Comparison of ENCODE assay signal across 12 cellular contexts in genomic region chr14:24259282-24260025, GRCh38. TPM values are rescaled to one million over a fixed set of nuclear protein-coding genes. Genes with fewer than 3 reads are reported as not detected.
A peak's percentile ranks its signal among the peaks of the same experiment; 100 is the strongest.
DNase-seq lines count a peak whose midpoint lies in the region; ATAC-seq, FAIRE-seq and TF ChIP-seq lines count a peak whose summit lies in the region.
"Had no signal": no experiment of that assay in that cellular context is flagged by ENCODE, and none has a peak within 500 bp of the region (broad histone marks: within the 10 kb centered on the region; RNA-seq: fewer than 3 reads in every experiment).

No MANE protein-coding gene starts in this region.

- FAIRE-seq in HTR-8/SVneo (lab: Jason Lieb, UNC) (no peak), kidney (lab: Jason Lieb, UNC) (no peak)

- H3K27ac Mint-ChIP-seq in activated T-cell treated with anti-CD3 and anti-CD28 coated beads, Interleukin-2, amount 50 U/mL, for 72 hours = no peak overlapping the region
- H3K27ac Mint-ChIP-seq: activated naive CD4-positive, alpha-beta T cell treated with anti-CD3 and anti-CD28 coated beads for 36 hours; CD8-positive, alpha-beta T cell had no signal

- TF ChIP-seq EP300 in suprapubic skin (IDR thresholded peaks at IDR 0.05) = no peak

- H3K36me3 Mint-ChIP-seq in activated T-cell treated with anti-CD3 and anti-CD28 coated beads, Interleukin-2, amount 50 U/mL, for 72 hours (ENCODE audit: insufficient read depth in 2 of 2) = no peaks in the 10 kb centered on the region

- H4K20me1 ChIP-seq in mammary epithelial cell (ENCODE audit: insufficient read depth, low read length) = no peaks in the 10 kb centered on the region

- H3K27ac ChIP-seq in mammary epithelial cell (ENCODE audit: insufficient read depth, low read depth, low read length) = no peak overlapping the region
- peak overlapping the region in 1 of 2 donors; percentile 18 for H3K27ac ChIP-seq in kidney (ENCODE audit: low read depth in 2 of 2, low read length in 2 of 2)
- peak overlapping the region; percentile 65 for H3K27ac ChIP-seq in suprapubic skin

- H3K9ac ChIP-seq in mammary epithelial cell (ENCODE audit: insufficient read depth, low read length) (no peak overlapping the region), kidney (ENCODE audit: low read length in 2 of 2) (no peak overlapping the region)

- TF ChIP-seq CTCF in mammary epithelial cell (conservative IDR thresholded peaks at IDR 0.05 in 1 of 2, IDR thresholded peaks at IDR 0.05 in 1 of 2; ENCODE audit: extremely low read depth in 1 of 2, insufficient read depth in 1 of 2, low read depth in 1 of 2, low read length in 2 of 2) (no peak), kidney (IDR thresholded peaks at IDR 0.05; ENCODE audit: borderline replicate concordance, extremely low read depth, insufficient read depth) (no peak), suprapubic skin (IDR thresholded peaks at IDR 0.05) (no peak)

- WGBS in mammary epithelial cell (ENCODE audit: low coverage, missing lambda C conversion rate) = 43% methylated on average over 3 of the region's 16 CpGs
- 64% methylated on average over 15 of the region's 16 CpGs for WGBS in suprapubic skin

- no peaks in the 10 kb centered on the region for H3K9me3 Mint-ChIP-seq in activated T-cell treated with anti-CD3 and anti-CD28 coated beads, Interleukin-2, amount 50 U/mL, for 72 hours
- H3K9me3 Mint-ChIP-seq: activated naive CD4-positive, alpha-beta T cell treated with anti-CD3 and anti-CD28 coated beads for 36 hours; CD8-positive, alpha-beta T cell had no signal

- dilution Hi-C loops in mammary epithelial cell (cut with HindIII; ENCODE audit: low sequenced_read_pairs) = loop anchor here (5.0 kb wide), 1 partner anchor 38 kb away; the partner anchor contains the start of genes DHRS1 and NOP9

- no TSS peak for BruUV-seq in mammary epithelial cell (replicated peaks; lab: Mats Ljungman, UMichigan)

- H3K79me2 ChIP-seq in mammary epithelial cell (ENCODE audit: insufficient read depth, low read length) = no peaks in the 10 kb centered on the region

- peak overlapping the region; percentile 18 for H2AFZ ChIP-seq in mammary epithelial cell (ENCODE audit: low read depth, low read length)

- H3K4me3 ChIP-seq in mammary epithelial cell (replicated peaks in 1 of 3; ENCODE audit: insufficient read depth in 1 of 3, low read depth in 2 of 3, low read length in 3 of 3) = no peak overlapping the region
- H3K4me3 ChIP-seq in kidney (ENCODE audit: low read length in 2 of 2) = no peak overlapping the region
- H3K4me3 ChIP-seq in suprapubic skin = no peak overlapping the region

- H3K27me3 Mint-ChIP-seq in activated T-cell treated with anti-CD3 and anti-CD28 coated beads, Interleukin-2, amount 50 U/mL, for 72 hours (ENCODE audit: low read depth) = no peaks in the 10 kb centered on the region

- H3K4me3 Mint-ChIP-seq in activated T-cell treated with anti-CD3 and anti-CD28 coated beads, Interleukin-2, amount 50 U/mL, for 72 hours = no peak overlapping the region
- H3K4me3 Mint-ChIP-seq: activated naive CD4-positive, alpha-beta T cell treated with anti-CD3 and anti-CD28 coated beads for 36 hours; CD8-positive, alpha-beta T cell had no signal

- H3K9me3 ChIP-seq in mammary epithelial cell (replicated peaks; ENCODE audit: insufficient read depth, low read length) (no peaks in the 10 kb centered on the region), kidney (ENCODE audit: control insufficient read depth in 1 of 2, low read length in 2 of 2) (no peaks in the 10 kb centered on the region), suprapubic skin (no peaks in the 10 kb centered on the region)

- H3K36me3 ChIP-seq in mammary epithelial cell (ENCODE audit: insufficient read depth, low read length) = no peaks in the 10 kb centered on the region
- H3K36me3 ChIP-seq in kidney (ENCODE audit: control insufficient read depth in 1 of 2, insufficient read depth in 2 of 2, low read length in 2 of 2) = peaks cover 2 to 7% of the 10 kb centered on the region in 2 donors
- H3K36me3 ChIP-seq in suprapubic skin = peaks cover 20% of the 10 kb centered on the region

- CTCF ChIA-PET in mammary epithelial cell (lab: Charles Lee; ENCODE audit: low non-redundant PET) = interaction anchor here (0.6 kb wide), 1 partner anchor 44 kb away, joined by 3 read pairs; the partner anchor contains the start of gene MDP1

- in situ Hi-C loops in mammary epithelial cell (cut with MboI; ENCODE audit: low sequenced_read_pairs in 2 of 2) = no loop called here

- no peaks in the 10 kb centered on the region for H3K4me1 Mint-ChIP-seq in activated T-cell treated with anti-CD3 and anti-CD28 coated beads, Interleukin-2, amount 50 U/mL, for 72 hours (ENCODE audit: low read depth)

- no peak for TF ChIP-seq POLR2A in suprapubic skin (IDR thresholded peaks at IDR 0.05)

- DNase-seq in HTR-8/SVneo (ENCODE audit: insufficient read length, low spot score) = peak; percentile 19
- no peak for DNase-seq in mammary epithelial cell
- DNase-seq in kidney = peak; percentile 88
- peak in 1 of 2 donors; percentile 62 for DNase-seq in suprapubic skin (ENCODE audit: low spot score in 2 of 2)
- DNase-seq in activated T-cell treated with anti-CD3 and anti-CD28 coated beads, Interleukin-2, amount 50 U/mL, for 72 hours = no peak
- DNase-seq in activated naive CD4-positive, alpha-beta T cell treated with anti-CD3 and anti-CD28 coated beads, Interleukin-2, amount 50 U/mL, for 16 hours = no peak
- no peak for DNase-seq in NCI-H510A treated with DMSO at 0.1 percent for 48 hours (lab: John Stamatoyannopoulos, UW)
- DNase-seq: activated naive CD4-positive, alpha-beta T cell treated with anti-CD3 and anti-CD28 coated beads for 36 hours; CD8-positive, alpha-beta T cell; NCI-H1105 treated with DMSO at 0.1 percent for 48 hours; NCI-H524 treated with DMSO at 0.1 percent for 48 hours had no signal

- peaks cover 29% of the 10 kb centered on the region for H3K4me1 ChIP-seq in mammary epithelial cell (ENCODE audit: insufficient read depth, low read length)
- peaks cover 0 to 3% of the 10 kb centered on the region in 2 donors for H3K4me1 ChIP-seq in kidney (ENCODE audit: control insufficient read depth in 1 of 2, insufficient read depth in 1 of 2, low read depth in 1 of 2, low read length in 2 of 2)
- peaks cover 26% of the 10 kb centered on the region for H3K4me1 ChIP-seq in suprapubic skin

- H3K27me3 ChIP-seq in mammary epithelial cell (ENCODE audit: insufficient read depth, low read length) (no peaks in the 10 kb centered on the region), suprapubic skin (no peaks in the 10 kb centered on the region)

- intact Hi-C loops in mammary epithelial cell (cut with micrococcal nuclease) (loop anchor here (5.0 kb wide), 1 partner anchor 38 kb away; the partner anchor contains the start of genes DHRS1 and NOP9), kidney (cut with DNase I) (loop anchor here (10.0 kb wide), 1 partner anchor 45 kb away; the partner anchor contains the start of gene CIDEB)

- H3K4me2 ChIP-seq in mammary epithelial cell (ENCODE audit: insufficient read depth, low read depth, low read length) = no peak overlapping the region

- no peak for ATAC-seq in activated T-cell treated with anti-CD3 and anti-CD28 coated beads, Interleukin-2, amount 50 U/mL, for 72 hours (replicated peaks in 1 of 2)
- no peak for ATAC-seq in HG03175 (IDR thresholded peaks at IDR 0.05; ENCODE audit: unreplicated experiment)
- ATAC-seq: CD8-positive, alpha-beta T cell had no signal

RNA-seq across cellular contexts. Expression of gene TGM1, which starts 3.5 kb away (rescaled TPM):
- total RNA-seq in mammary epithelial cell (10 to 100 TPM in 1 of 2 donors, 1 to 10 TPM in 1; 7.5 to 21.9 TPM), kidney (13.1 TPM), suprapubic skin (100 to 1,000 TPM; 127 to 144 (median 130) TPM)
- polyA plus RNA-seq in mammary epithelial cell (8.7 TPM), kidney (ENCODE audit: insufficient read depth, low read depth, low replicate concordance) (4.5 TPM)
- 9.0 TPM for polyA minus RNA-seq in mammary epithelial cell
- total RNA-seq in activated T-cell treated with anti-CD3 and anti-CD28 coated beads, Interleukin-2, amount 50 U/mL, for 72 hours = 10 to 100 TPM in 1 of 2 donors, 1 to 10 TPM in 1; 9.3 to 14.0 TPM

RNA-seq across cellular contexts. Expression of gene RABGGTA, which starts 11.9 kb away (rescaled TPM):
- total RNA-seq in mammary epithelial cell (10 to 100 TPM; 51.3 to 74.5 TPM), kidney (33.9 TPM), suprapubic skin (10 to 100 TPM; 50.4 to 65.9 (median 53.1) TPM)
- polyA plus RNA-seq in mammary epithelial cell (80.7 TPM), kidney (ENCODE audit: insufficient read depth, low read depth, low replicate concordance) (25.8 TPM)
- 141 TPM for polyA minus RNA-seq in mammary epithelial cell
- 10 to 100 TPM; 53.8 to 56.2 TPM for total RNA-seq in activated T-cell treated with anti-CD3 and anti-CD28 coated beads, Interleukin-2, amount 50 U/mL, for 72 hours

RNA-seq across cellular contexts. Expression of gene TINF2, which starts 17.0 kb away (rescaled TPM):
- total RNA-seq in mammary epithelial cell = 100 to 1,000 TPM in 1 of 2 donors, 10 to 100 TPM in 1; 48.5 to 111 TPM
- 39.4 TPM for polyA plus RNA-seq in mammary epithelial cell
- 85.4 TPM for polyA minus RNA-seq in mammary epithelial cell
- 99.4 TPM for total RNA-seq in kidney
- 57.0 TPM for polyA plus RNA-seq in kidney (ENCODE audit: insufficient read depth, low read depth, low replicate concordance)
- total RNA-seq in suprapubic skin = 10 to 100 TPM; 43.0 to 61.0 (median 54.3) TPM
- 100 to 1,000 TPM in 1 of 2 donors, 10 to 100 TPM in 1; 87.7 to 103 TPM for total RNA-seq in activated T-cell treated with anti-CD3 and anti-CD28 coated beads, Interleukin-2, amount 50 U/mL, for 72 hours

RNA-seq across cellular contexts. Expression of gene GMPR2, which starts 26.7 kb away (rescaled TPM):
- 10 to 100 TPM; 55.7 to 81.9 TPM for total RNA-seq in mammary epithelial cell
- 76.9 TPM for polyA plus RNA-seq in mammary epithelial cell
- 52.9 TPM for polyA minus RNA-seq in mammary epithelial cell
- total RNA-seq in kidney = 75.0 TPM
- 92.5 TPM for polyA plus RNA-seq in kidney (ENCODE audit: insufficient read depth, low read depth, low replicate concordance)
- 10 to 100 TPM; 25.4 to 49.7 (median 47.8) TPM for total RNA-seq in suprapubic skin
- 10 to 100 TPM; 67.5 to 75.5 TPM for total RNA-seq in activated T-cell treated with anti-CD3 and anti-CD28 coated beads, Interleukin-2, amount 50 U/mL, for 72 hours

RNA-seq across cellular contexts. Expression of gene NEDD8, which starts 27.3 kb away (rescaled TPM):
- total RNA-seq in mammary epithelial cell (100 to 1,000 TPM in 1 of 2 donors, 10 to 100 TPM in 1; 66.2 to 274 TPM), kidney (145 TPM), suprapubic skin (100 to 1,000 TPM in 3 of 4 donors, 10 to 100 TPM in 1; 54.7 to 137 (median 104) TPM)
- polyA plus RNA-seq in mammary epithelial cell (284 TPM), kidney (ENCODE audit: insufficient read depth, low read depth, low replicate concordance) (439 TPM)
- polyA minus RNA-seq in mammary epithelial cell = 181 TPM
- 100 to 1,000 TPM; 127 to 148 TPM for total RNA-seq in activated T-cell treated with anti-CD3 and anti-CD28 coated beads, Interleukin-2, amount 50 U/mL, for 72 hours

Comparison
In these comparisons a context has a peak if more than half of its experiments do, and no peak if none do; other contexts are left out.
1. DNase-seq: peak in HTR-8/SVneo (single experiment) and kidney (single experiment); none in mammary epithelial cell (single experiment), activated T-cell treated with anti-CD3 and anti-CD28 coated beads, Interleukin-2, amount 50 U/mL, for 72 hours (0 of 2), activated naive CD4-positive, alpha-beta T cell treated with anti-CD3 and anti-CD28 coated beads, Interleukin-2, amount 50 U/mL, for 16 hours (single experiment) and NCI-H510A treated with DMSO at 0.1 percent for 48 hours (single experiment).